ENCODE assay signal across 9 cellular contexts in genomic region chr1:234866007-234866866, GRCh38.
A peak's percentile ranks its signal among the peaks of the same experiment; 100 is the strongest.
DNase-seq lines count a peak whose midpoint lies in the region; ATAC-seq, FAIRE-seq and TF ChIP-seq lines count a peak whose summit lies in the region.
"Had no signal": no experiment of that assay in that cellular context is flagged by ENCODE, and none has a peak within 500 bp of the region (broad histone marks: within the 10 kb centered on the region; RNA-seq: fewer than 3 reads in every experiment).

No MANE protein-coding gene starts in this region.

- BruUV-seq in HepG2 (replicated peaks; lab: Mats Ljungman, UMichigan), result no TSS peak

- no peaks in the 10 kb centered on the region for H3K36me3 ChIP-seq in ascending aorta
- no peaks in the 10 kb centered on the region for H3K36me3 ChIP-seq in HepG2 (replicated peaks in 1 of 2; ENCODE audit: control insufficient read depth in 1 of 2, insufficient read depth in 2 of 2, low read length in 2 of 2)

- TF ChIP-seq RAD21 in A549 (conservative IDR thresholded peaks at IDR 0.05 in 1 of 2, IDR thresholded peaks at IDR 0.05 in 1 of 2), result no peak
- TF ChIP-seq RAD21 in HepG2 (CRISPR knock-in tag; IDR thresholded peaks at IDR 0.05), result no peak

- H3K9me3 ChIP-seq in A549 (peaks cover 5% of the 10 kb centered on the region; the same call in 1 of the 3 replicates), ascending aorta (no peaks in the 10 kb centered on the region), HepG2 (ENCODE audit: low read length) (no peaks in the 10 kb centered on the region)

- H3K4me2 ChIP-seq in A549, result 0 out of 3 replicates have a peak overlapping the region, but pooled peaks have one; percentile 10
- H3K4me2 ChIP-seq in HepG2 (ENCODE audit: low read depth, low read length), result no peak overlapping the region

- peak overlapping the region; percentile 13 to 42; a peak in 4 of 6 replicates for H3K27ac ChIP-seq in A549
- peak overlapping the region; percentile 39 to 59 for H3K27ac ChIP-seq in ascending aorta
- peak overlapping the region; percentile 20 for H3K27ac ChIP-seq in HepG2 (ENCODE audit: extremely low read length, insufficient read depth, low read length)

- DNase-seq in A549 (ENCODE audit: low read depth in 1 of 2, low spot score in 1 of 2) (peak; percentile 37 to 50), HT-29 (ENCODE audit: low spot score) (peak; percentile 88), ascending aorta (ENCODE audit: low spot score in 2 of 2) (peak; percentile 34 to 76), HepG2 (ENCODE audit: low spot score) (peak; percentile 81), amygdala (lab: John Stamatoyannopoulos, UW) (no peak), SHP77 treated with DMSO at 0.1 percent for 48 hours (lab: John Stamatoyannopoulos, UW) (no peak)
- DNase-seq: NCI-H526 treated with DMSO at 0.1 percent for 48 hours had no signal

- CTCF ChIA-PET in A549 (lab: Yijun Ruan, JAX), result interaction anchor here (1.7 kb wide), 1 partner anchor 218 kb away, joined by 4 read pairs; no protein-coding TSS in a partner anchor
- CTCF ChIA-PET in HepG2 (lab: Yijun Ruan, JAX; ENCODE audit: low intra/inter-chr PET ratio, low total read pairs), result no interaction called here

- H4K20me1 ChIP-seq in HepG2 (ENCODE audit: insufficient read depth, low read length), result no peaks in the 10 kb centered on the region

- in situ Hi-C loops in HepG2 (cut with HindIII; ENCODE audit: extremely low pct_ligation_motif_present, low pct_unique_long_range_greater_than_20kb), result no loop called here

- H3K27me3 ChIP-seq in ascending aorta, result no peaks in the 10 kb centered on the region
- H3K27me3 ChIP-seq in HepG2 (ENCODE audit: control insufficient read depth in 1 of 2, insufficient read depth in 2 of 2, low read length in 2 of 2), result no peaks in the 10 kb centered on the region

- no peak overlapping the region for H2AFZ ChIP-seq in HepG2 (ENCODE audit: low read length)

- H3K4me1 ChIP-seq in A549 (peaks cover 18% of the 10 kb centered on the region; the same call in 2 of the 3 replicates), ascending aorta (peaks cover 0 to 36% of the 10 kb centered on the region in 2 donors), HepG2 (ENCODE audit: insufficient read depth, low read length) (peaks cover 87% of the 10 kb centered on the region)

- ATAC-seq in A549, result peak; percentile 35 to 46; a peak in 3 of 6 replicates
- peak; percentile 45 for ATAC-seq in HepG2
- no peak for ATAC-seq in HG02981 (IDR thresholded peaks at IDR 0.05; ENCODE audit: unreplicated experiment)
- ATAC-seq in GM21360 (IDR thresholded peaks at IDR 0.05; ENCODE audit: unreplicated experiment), result no peak

- POLR2A ChIA-PET in A549 (lab: Yijun Ruan, JAX), result no interaction called here
- POLR2A ChIA-PET in HepG2 (lab: Yijun Ruan, JAX), result interaction anchor here (1.0 kb wide), 1 partner anchor 148 kb away, joined by 3 read pairs; no protein-coding TSS in a partner anchor

- 68% methylated on average over 18 of the region's 18 CpGs for WGBS in A549 (ENCODE audit: missing lambda C conversion rate)
- WGBS in HepG2 (ENCODE audit: low lambda C conversion rate), result 57% methylated on average over 18 of the region's 18 CpGs

- H3K9ac ChIP-seq in HepG2 (ENCODE audit: insufficient read depth, low read depth, low read length), result no peak overlapping the region

- H3K4me3 ChIP-seq in A549, result no peak overlapping the region
- no peak overlapping the region for H3K4me3 ChIP-seq in ascending aorta
- H3K4me3 ChIP-seq in HepG2 (replicated peaks in 1 of 3; ENCODE audit: insufficient read depth in 1 of 3, low read depth in 2 of 3, low read length in 3 of 3), result no peak overlapping the region

- no peak for TF ChIP-seq CTCF in A549 (IDR thresholded peaks at IDR 0.05)
- TF ChIP-seq CTCF in ascending aorta (IDR thresholded peaks at IDR 0.05), result no peak
- TF ChIP-seq CTCF in HepG2 (CRISPR knock-in tag; IDR thresholded peaks at IDR 0.05), result no peak

- intact Hi-C loops in ascending aorta (cut with DNase I) (loop anchor here (2.0 kb wide), 1 partner anchor 21 kb away; no protein-coding TSS in a partner anchor), HepG2 (cut with micrococcal nuclease; ENCODE audit: unreplicated experiment) (no loop called here)

- no peak for FAIRE-seq in A549 (lab: Jason Lieb, UNC)
- no peak for FAIRE-seq in HepG2 (lab: Jason Lieb, UNC)

- TF ChIP-seq POLR2A in A549 (IDR thresholded peaks at IDR 0.05; ENCODE audit: low read length) (no peak), HepG2 (IDR thresholded peaks at IDR 0.05; ENCODE audit: insufficient read depth in 1 of 2, low read depth in 2 of 2, low read length in 2 of 2) (no peak)

- H3K79me2 ChIP-seq in HepG2 (ENCODE audit: insufficient read depth, low read length), result no peaks in the 10 kb centered on the region

- TF ChIP-seq EP300 in A549 (IDR thresholded peaks at IDR 0.05) (no peak), HepG2 (IDR thresholded peaks at IDR 0.05; ENCODE audit: low read depth in 2 of 2, low read length in 2 of 2) (peak in 1 of 2 experiments; percentile 41; a peak in 2 of 4 replicates), HepG2 (CRISPR knock-in tag; IDR thresholded peaks at IDR 0.05; ENCODE audit: borderline replicate concordance) (no peak)

TF ChIP-seq in A549, 52 proteins besides CTCF, POLR2A, EP300 and RAD21:
- TF ChIP-seq EHMT2 (IDR thresholded peaks at IDR 0.05; ENCODE audit: low read depth), result no peak
- TF ChIP-seq PHF8 (IDR thresholded peaks at IDR 0.05; ENCODE audit: borderline replicate concordance, low read depth), result no peak
- TF ChIP-seq RARB (CRISPR knock-in tag; IDR thresholded peaks at IDR 0.05), result no peak

TF ChIP-seq in HepG2, 621 proteins besides CTCF, POLR2A, EP300 and RAD21 (continues in another document):
- TF ChIP-seq ARID4A (CRISPR knock-in tag; IDR thresholded peaks at IDR 0.05; ENCODE audit: borderline replicate concordance) (peak; percentile 15; the same call in 1 of the 2 replicates), ZBTB10 (CRISPR knock-in tag; IDR thresholded peaks at IDR 0.05; ENCODE audit: borderline replicate concordance) (no peak), CREB3 (CRISPR knock-in tag; IDR thresholded peaks at IDR 0.05) (no peak)

Comparison
In these comparisons a context has a peak if more than half of its experiments do, and no peak if none do; other contexts are left out.
1. ATAC-seq: peak in A549 (2 of 2) and HepG2 (single experiment); none in HG02981 (single experiment) and GM21360 (single experiment).
2. DNase-seq: peak in A549 (2 of 2), HT-29 (single experiment), ascending aorta (2 of 2) and HepG2 (single experiment); none in amygdala (0 of 56) and SHP77 treated with DMSO at 0.1 percent for 48 hours (single experiment).
3. Of the 38 proteins assayed by ChIP-seq in both HepG2 and A549: peak only in HepG2: BHLHE40, CEBPB, FOSL2 and JUN; only in A549: none; in both: none; in neither: 33; mixed calls (peak in some experiments, not most) for 1.
4. Peak in every context shown above with its lines, with median percentiles within 50 percentile points of each other: H3K27ac ChIP-seq.